ENCODE assay signal across 14 cellular contexts in the genomic region with DNA sequence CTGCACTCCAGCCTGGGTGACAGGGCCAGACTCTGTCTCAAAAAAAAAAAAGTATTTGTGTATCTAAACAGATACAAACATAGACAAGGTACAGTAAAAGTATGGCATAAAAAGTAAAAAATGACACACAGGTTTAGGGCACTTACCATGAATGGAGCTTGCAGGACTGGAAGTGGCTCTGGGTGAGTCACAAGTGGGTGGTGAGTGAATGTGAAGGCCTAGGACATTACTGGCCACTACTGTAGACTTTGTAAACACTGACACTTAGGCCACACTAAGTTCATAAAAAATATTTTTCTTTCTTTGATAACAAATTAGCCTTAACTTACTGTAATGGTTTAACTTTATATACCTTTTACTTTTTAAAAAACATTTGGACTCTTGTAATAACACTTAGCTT. TPM values are rescaled to one million over a fixed set of nuclear protein-coding genes. Genes with fewer than 3 reads are reported as not detected.
DNase-seq lines count a peak whose midpoint lies in the region; FAIRE-seq and TF ChIP-seq lines count a peak whose summit lies in the region.
"Had no signal": no experiment of that assay in that cellular context is flagged by ENCODE, and none has a peak within 500 bp of the region (broad histone marks: within the 10 kb centered on the region; RNA-seq: fewer than 3 reads in every experiment).

No MANE protein-coding gene starts in this region.

- peak; percentile 25 for DNase-seq in BJ (ENCODE audit: low read depth)
- DNase-seq in HT-29 (ENCODE audit: low spot score) = peak; percentile 61
- peak; percentile 63 for DNase-seq in mammary epithelial cell
- DNase-seq in erythroblast (lab: John Stamatoyannopoulos, UW) = no peak
- no peak for DNase-seq in coronary artery (ENCODE audit: low spot score)
- no peak for DNase-seq in RPMI8226
- DNase-seq in NCI-H524 treated with DMSO at 0.1 percent for 48 hours (lab: John Stamatoyannopoulos, UW) = no peak
- DNase-seq: activated CD8-positive, alpha-beta memory T cell treated with anti-CD3 and anti-CD28 coated beads for 24 hours; activated naive CD4-positive, alpha-beta T cell treated with anti-CD3 and anti-CD28 coated beads, Interleukin-2, amount 10 ng/mL, durations not matched to agents 7 days and 5 days; BE2C; GOT3; naive thymus-derived CD4-positive, alpha-beta T cell; NCI-H446 treated with DMSO at 0.1 percent for 48 hours had no signal

- H4K20me1 ChIP-seq in mammary epithelial cell (ENCODE audit: insufficient read depth, low read length) = no peaks in the 10 kb centered on the region

- H3K36me3 ChIP-seq in BJ (ENCODE audit: control insufficient read depth, insufficient read depth, low read length) (no peaks in the 10 kb centered on the region), mammary epithelial cell (ENCODE audit: insufficient read depth, low read length) (no peaks in the 10 kb centered on the region)
- H3K36me3 ChIP-seq: BE2C had no signal

- CTCF ChIA-PET in BJ (lab: Yijun Ruan, JAX) = interaction anchor here (0.6 to 16.3 kb wide), 6 partner anchors 11 to 197 kb away, joined by 3 to 315 read pairs (median 4); no protein-coding TSS in a partner anchor
- CTCF ChIA-PET in mammary epithelial cell (lab: Charles Lee; ENCODE audit: low non-redundant PET) = interaction anchor here (0.6 kb wide), 1 partner anchor 254 kb away, joined by 4 read pairs; no protein-coding TSS in a partner anchor

- intact Hi-C loops in mammary epithelial cell (cut with micrococcal nuclease) = no loop called here

- H3K4me2 ChIP-seq in mammary epithelial cell (ENCODE audit: insufficient read depth, low read depth, low read length) = no peak overlapping the region

- BruUV-seq in mammary epithelial cell (replicated peaks; lab: Mats Ljungman, UMichigan) = no TSS peak

- H3K4me3 ChIP-seq in BJ (ENCODE audit: low read depth, low read length) (no peak overlapping the region), mammary epithelial cell (replicated peaks in 1 of 3; ENCODE audit: insufficient read depth in 1 of 3, low read depth in 2 of 3, low read length in 3 of 3) (no peak overlapping the region), coronary artery (no peak overlapping the region)

- in situ Hi-C loops in mammary epithelial cell (cut with MboI; ENCODE audit: low sequenced_read_pairs in 2 of 2) = no loop called here

- H3K27ac ChIP-seq in mammary epithelial cell (ENCODE audit: insufficient read depth, low read depth, low read length) (no peak overlapping the region), coronary artery (no peak overlapping the region)

- TF ChIP-seq POLR2A in erythroblast (IDR thresholded peaks at IDR 0.05; ENCODE audit: low read length) = no peak

- H3K27me3 ChIP-seq in BJ (ENCODE audit: control insufficient read depth, insufficient read depth, low read length) = peaks cover 3% of the 10 kb centered on the region
- no peaks in the 10 kb centered on the region for H3K27me3 ChIP-seq in mammary epithelial cell (ENCODE audit: insufficient read depth, low read length)

- no peaks in the 10 kb centered on the region for H3K79me2 ChIP-seq in mammary epithelial cell (ENCODE audit: insufficient read depth, low read length)

- POLR2A ChIA-PET in BJ (lab: Charles Lee) = no interaction called here

- H2AFZ ChIP-seq in mammary epithelial cell (ENCODE audit: low read depth, low read length) = no peak overlapping the region

- H3K9ac ChIP-seq in mammary epithelial cell (ENCODE audit: insufficient read depth, low read length) = no peak overlapping the region

- FAIRE-seq in islet of Langerhans (lab: Jason Lieb, UNC) = peak; percentile 17

- H3K4me1 ChIP-seq in mammary epithelial cell (ENCODE audit: insufficient read depth, low read length) = peaks cover 8% of the 10 kb centered on the region
- H3K4me1 ChIP-seq: BE2C had no signal

- no peaks in the 10 kb centered on the region for H3K9me3 ChIP-seq in mammary epithelial cell (replicated peaks; ENCODE audit: insufficient read depth, low read length)
- H3K9me3 ChIP-seq: BE2C had no signal

- dilution Hi-C loops in mammary epithelial cell (cut with HindIII; ENCODE audit: low sequenced_read_pairs) = no loop called here

- no peak for TF ChIP-seq CTCF in BJ (IDR thresholded peaks at IDR 0.05; ENCODE audit: insufficient read depth, low read depth, low read length)
- no peak for TF ChIP-seq CTCF in mammary epithelial cell (conservative IDR thresholded peaks at IDR 0.05 in 1 of 2, IDR thresholded peaks at IDR 0.05 in 1 of 2; ENCODE audit: extremely low read depth in 1 of 2, insufficient read depth in 1 of 2, low read depth in 1 of 2, low read length in 2 of 2)
- no peak for TF ChIP-seq CTCF in coronary artery (IDR thresholded peaks at IDR 0.05)

RNA-seq across cellular contexts. Expression of a gene that starts 38.0 kb away (rescaled TPM):
- polyA plus RNA-seq in BJ (2011; rRNA removed) (282 and 340 TPM in 2 replicates), mammary epithelial cell (337 TPM)
- polyA minus RNA-seq in BJ (2011; rRNA and poly(A)+ RNA removed) = 119 and 129 TPM in 2 replicates
- total RNA-seq in HT-29 (2014; rRNA removed; shearing (Covaris generic)) = 63.7 and 68.0 TPM in 2 replicates
- 100 to 1,000 TPM; 142 to 333 TPM for total RNA-seq in mammary epithelial cell
- 310 TPM for polyA minus RNA-seq in mammary epithelial cell

Comparison
In these comparisons a context has a peak if more than half of its experiments do, and no peak if none do; other contexts are left out.
1. DNase-seq: peak in BJ (single experiment), HT-29 (single experiment) and mammary epithelial cell (single experiment); none in erythroblast (0 of 2), coronary artery (single experiment), RPMI8226 (single experiment) and NCI-H524 treated with DMSO at 0.1 percent for 48 hours (single experiment).